20 cellular contexts compared by ENCODE assay signal in genomic region chr4:139718358-139718757, GRCh38. TPM values are rescaled to one million over a fixed set of nuclear protein-coding genes. Genes with fewer than 3 reads are reported as not detected.
DNase-seq lines count a peak whose midpoint lies in the region; ATAC-seq, FAIRE-seq and TF ChIP-seq lines count a peak whose summit lies in the region.
"Had no signal": no experiment of that assay in that cellular context is flagged by ENCODE, and none has a peak within 500 bp of the region (broad histone marks: within the 10 kb centered on the region; RNA-seq: fewer than 3 reads in every experiment).

No MANE protein-coding gene starts in this region.

- no peaks in the 10 kb centered on the region for H3K4me1 ChIP-seq in neuronal stem cell (ENCODE audit: control insufficient read depth in 2 of 2, insufficient read depth in 1 of 2, low read depth in 1 of 2, low read length in 2 of 2)
- no peaks in the 10 kb centered on the region for H3K4me1 ChIP-seq in PC-9 (replicated peaks; ENCODE audit: insufficient read depth)

- no peaks in the 10 kb centered on the region for H3K4me1 Mint-ChIP-seq in activated CD8-positive, alpha-beta memory T cell treated with anti-CD3 and anti-CD28 coated beads, Interleukin-2, amount 10 ng/mL, durations not matched to agents 7 days and 5 days

- no peak for DNase-seq in bronchial epithelial cell (ENCODE audit: low read depth)
- no peak for DNase-seq in neuronal stem cell (ENCODE audit: low spot score)
- DNase-seq in PC-9 = no peak
- no peak for DNase-seq in activated naive CD4-positive, alpha-beta T cell treated with anti-CD3 and anti-CD28 coated beads, Interleukin-2, amount 50 U/mL, for 16 hours
- no peak for DNase-seq in substantia nigra (lab: John Stamatoyannopoulos, UW)
- DNase-seq in activated CD8-positive, alpha-beta memory T cell treated with anti-CD3 and anti-CD28 coated beads, Interleukin-2, amount 10 ng/mL, durations not matched to agents 7 days and 5 days = no peak
- DNase-seq: ACHN; BE2C; C1 segment of cervical spinal cord; Caco-2; CD4-positive, alpha-beta T cell; GM23248; HFFc6 had no signal

- H3F3A ChIP-seq in PC-9 (ENCODE audit: insufficient read depth, low read depth) = no peaks in the 10 kb centered on the region

- no peaks in the 10 kb centered on the region for H3K79me1 ChIP-seq in neuronal stem cell (ENCODE audit: low read depth, low read length)

- H2BK120ac ChIP-seq in neuronal stem cell (ENCODE audit: low read depth, low read length) = no peak overlapping the region

- POLR2A ChIA-PET in PC-9 (lab: Charles Lee; ENCODE audit: unreplicated experiment) = no interaction called here

- BruUV-seq in PC-9 (replicated peaks; lab: Mats Ljungman, UMichigan) = no TSS peak

- no peak overlapping the region for H2BK12ac ChIP-seq in neuronal stem cell (ENCODE audit: low read length)

- intact Hi-C loops in PC-9 (cut with micrococcal nuclease; ENCODE audit: unreplicated experiment) = no loop called here

- H4K91ac ChIP-seq in neuronal stem cell (ENCODE audit: low read depth, low read length, poor library complexity) = no peak overlapping the region

- TF ChIP-seq CTCF in bronchial epithelial cell (IDR thresholded peaks at IDR 0.05; ENCODE audit: insufficient read depth, low read length, severe bottlenecking) = no peak
- TF ChIP-seq CTCF in PC-9 (conservative IDR thresholded peaks at IDR 0.05) = no peak

- H3K4me2 ChIP-seq in neuronal stem cell (ENCODE audit: insufficient read depth, low read length, poor library complexity, severe bottlenecking) (no peak overlapping the region), PC-9 (no peak overlapping the region)

- H3K27me3 ChIP-seq in bronchial epithelial cell (ENCODE audit: control insufficient read depth, insufficient read depth, low read length) = no peaks in the 10 kb centered on the region
- H3K27me3 ChIP-seq in neuronal stem cell (ENCODE audit: control insufficient read depth in 3 of 3, insufficient read depth in 3 of 3, low read depth in 1 of 3, low read length in 3 of 3) = no peaks in the 10 kb centered on the region
- no peaks in the 10 kb centered on the region for H3K27me3 ChIP-seq in PC-9 (ENCODE audit: insufficient read depth, low read depth)
- H3K27me3 ChIP-seq: BE2C had no signal

- H3K18ac ChIP-seq in neuronal stem cell (ENCODE audit: low read length) = no peak overlapping the region

- H3K23ac ChIP-seq in neuronal stem cell (ENCODE audit: low read depth, low read length, poor library complexity) = peak overlapping the region; percentile 62

- no peak overlapping the region for H3K27ac Mint-ChIP-seq in activated CD8-positive, alpha-beta memory T cell treated with anti-CD3 and anti-CD28 coated beads, Interleukin-2, amount 10 ng/mL, durations not matched to agents 7 days and 5 days
- H3K27ac Mint-ChIP-seq: CD4-positive, alpha-beta T cell; HFFc6 had no signal

- no peak overlapping the region for H2BK5ac ChIP-seq in neuronal stem cell (ENCODE audit: low read length)

- H2BK15ac ChIP-seq in neuronal stem cell (ENCODE audit: low read length) = no peak overlapping the region

- peak; percentile 12 for ATAC-seq in esophagus mucosa
- no peak for ATAC-seq in activated CD8-positive, alpha-beta memory T cell treated with anti-CD3 and anti-CD28 coated beads, Interleukin-2, amount 10 ng/mL, durations not matched to agents 7 days and 5 days
- ATAC-seq: HCT116 had no signal

- no peak overlapping the region for H3K4ac ChIP-seq in neuronal stem cell (ENCODE audit: low read length)

- no peak overlapping the region for H3K14ac ChIP-seq in neuronal stem cell (ENCODE audit: low read length)

- H3K36me3 Mint-ChIP-seq in activated CD8-positive, alpha-beta memory T cell treated with anti-CD3 and anti-CD28 coated beads, Interleukin-2, amount 10 ng/mL, durations not matched to agents 7 days and 5 days = no peaks in the 10 kb centered on the region

- H3K27me3 Mint-ChIP-seq in activated CD8-positive, alpha-beta memory T cell treated with anti-CD3 and anti-CD28 coated beads, Interleukin-2, amount 10 ng/mL, durations not matched to agents 7 days and 5 days = no peaks in the 10 kb centered on the region
- H3K27me3 Mint-ChIP-seq: CD4-positive, alpha-beta T cell had no signal

- H3K9me3 Mint-ChIP-seq in activated CD8-positive, alpha-beta memory T cell treated with anti-CD3 and anti-CD28 coated beads, Interleukin-2, amount 10 ng/mL, durations not matched to agents 7 days and 5 days (ENCODE audit: low read depth) = no peaks in the 10 kb centered on the region
- H3K9me3 Mint-ChIP-seq: CD4-positive, alpha-beta T cell; HFFc6 had no signal

- no peaks in the 10 kb centered on the region for H4K20me1 ChIP-seq in PC-9 (ENCODE audit: insufficient read depth)

- H2AK5ac ChIP-seq in neuronal stem cell (ENCODE audit: low read depth, low read length) = no peak overlapping the region

- no peak overlapping the region for H3K9ac ChIP-seq in neuronal stem cell (ENCODE audit: low read depth, low read length, poor library complexity)
- H3K9ac ChIP-seq: GM23248 had no signal

- no CpG with 5 or more reads among the region's 6 CpGs for WGBS in neuronal stem cell (ENCODE audit: extremely low coverage in 2 of 2, insufficient read length in 2 of 2, insufficient replicate concordance in 1 of 2), 2 donors

- no peak overlapping the region for H4K8ac ChIP-seq in neuronal stem cell (ENCODE audit: low read depth, low read length)

- peaks cover 3% of the 10 kb centered on the region for H3K36me3 ChIP-seq in bronchial epithelial cell (ENCODE audit: control insufficient read depth, insufficient read depth, low read length)
- peaks cover 10 to 30% of the 10 kb centered on the region in 2 donors for H3K36me3 ChIP-seq in neuronal stem cell (replicated peaks in 1 of 2; ENCODE audit: control insufficient read depth in 2 of 2, insufficient read depth in 2 of 2, low read length in 2 of 2)
- no peaks in the 10 kb centered on the region for H3K36me3 ChIP-seq in PC-9 (ENCODE audit: low read depth)

- no peak overlapping the region for H3K4me3 Mint-ChIP-seq in activated CD8-positive, alpha-beta memory T cell treated with anti-CD3 and anti-CD28 coated beads, Interleukin-2, amount 10 ng/mL, durations not matched to agents 7 days and 5 days
- H3K4me3 Mint-ChIP-seq: CD4-positive, alpha-beta T cell; HFFc6 had no signal

- H3K9me2 ChIP-seq in PC-9 (ENCODE audit: insufficient read depth) = no peaks in the 10 kb centered on the region

- CTCF ChIA-PET in PC-9 (lab: Charles Lee) = no interaction called here
- CTCF ChIA-PET in activated CD8-positive, alpha-beta memory T cell treated with anti-CD3 and anti-CD28 coated beads, Interleukin-2, amount 10 ng/mL, durations not matched to agents 7 days and 5 days (lab: Charles Lee) = no interaction called here

- peak; percentile 76 for FAIRE-seq in bronchial epithelial cell (lab: Jason Lieb, UNC)
- FAIRE-seq: A204.1, D721Med, G401.6, GM12891, H54 had no signal

- no peak overlapping the region for H2AFZ ChIP-seq in neuronal stem cell (ENCODE audit: low read length)
- no peak overlapping the region for H2AFZ ChIP-seq in PC-9
- H2AFZ ChIP-seq: GM23248 had no signal

- H3K79me2 ChIP-seq in PC-9 (ENCODE audit: low read depth) = no peaks in the 10 kb centered on the region

- H3K9me3 ChIP-seq in neuronal stem cell (replicated peaks in 1 of 2; ENCODE audit: control insufficient read depth in 2 of 2, insufficient read depth in 1 of 2, low read depth in 1 of 2, low read length in 2 of 2) (no peaks in the 10 kb centered on the region), PC-9 (ENCODE audit: insufficient read depth, low read depth) (no peaks in the 10 kb centered on the region)
- H3K9me3 ChIP-seq: BE2C, Caco-2 had no signal

- H3K4me3 ChIP-seq in bronchial epithelial cell (ENCODE audit: low read depth, low read length) (no peak overlapping the region), neuronal stem cell (ENCODE audit: low read length in 2 of 2) (no peak overlapping the region), PC-9 (no peak overlapping the region)
- H3K4me3 ChIP-seq: GM23248 had no signal

- H3K27ac ChIP-seq in neuronal stem cell (replicated peaks; ENCODE audit: low read length) (no peak overlapping the region), PC-9 (no peak overlapping the region), substantia nigra (ENCODE audit: low read depth, low read length, poor library complexity, severe bottlenecking) (no peak overlapping the region)
- H3K27ac ChIP-seq: GM23248 had no signal

RNA-seq across cellular contexts. Expression of gene MGST2, which starts 52.7 kb away (rescaled TPM):
- total RNA-seq in bronchial epithelial cell = 28.7 and 30.5 TPM in 2 replicates
- total RNA-seq in esophagus mucosa = 128 TPM
- 19.9 TPM for polyA plus RNA-seq in neuronal stem cell (2013, experiment 1 of 2)
- polyA plus RNA-seq in neuronal stem cell (2013, experiment 2 of 2) = 18.6 TPM
- total RNA-seq in PC-9 (2021) = 53.7 and 81.8 TPM in 2 replicates
- total RNA-seq in activated CD8-positive, alpha-beta memory T cell treated with anti-CD3 and anti-CD28 coated beads, Interleukin-2, amount 10 ng/mL, durations not matched to agents 7 days and 5 days = 10 to 100 TPM; 10.2 to 21.1 TPM
